Comparison of ENCODE assay signal across 12 cellular contexts in genomic region chr9:94780516-94780950, GRCh38. TPM values are rescaled to one million over a fixed set of nuclear protein-coding genes. Genes with fewer than 3 reads are reported as not detected.
A peak's percentile ranks its signal among the peaks of the same experiment; 100 is the strongest.
DNase-seq lines count a peak whose midpoint lies in the region; ATAC-seq and TF ChIP-seq lines count a peak whose summit lies in the region.
"Had no signal": no experiment of that assay in that cellular context is flagged by ENCODE, and none has a peak within 500 bp of the region (broad histone marks: within the 10 kb centered on the region; RNA-seq: fewer than 3 reads in every experiment).

No MANE protein-coding gene starts in this region.

- H3K4me3 ChIP-seq in right cardiac atrium (ENCODE audit: low read length) (no peak overlapping the region), thoracic aorta (no peak overlapping the region)
- H3K4me3 ChIP-seq: HAP-1, spleen had no signal

- no peak overlapping the region for H3K27ac Mint-ChIP-seq in activated naive CD8-positive, alpha-beta T cell treated with anti-CD3 and anti-CD28 coated beads, Interleukin-2, amount 50 U/mL, for 24 hours
- no peak overlapping the region for H3K27ac Mint-ChIP-seq in activated naive CD8-positive, alpha-beta T cell treated with anti-CD3 and anti-CD28 coated beads for 36 hours
- H3K27ac Mint-ChIP-seq in activated T-helper 1 cell treated with anti-CD3 and anti-CD28 coated beads, Interleukin-12 subunit alpha, Interleukin-12 subunit beta, Interleukin-2, Interleukin-4 antibody, amounts not matched to agents 30 ng/mL and 10 ng/mL and 1 ng/mL, durations not matched to agents 14 hours and 24 hours and 36 hours: peak overlapping the region; percentile 48
- no peak overlapping the region for H3K27ac Mint-ChIP-seq in type B pancreatic cell
- H3K27ac Mint-ChIP-seq: activated naive CD8-positive, alpha-beta T cell had no signal

- peak; percentile 92 for ATAC-seq in activated naive CD8-positive, alpha-beta T cell treated with anti-CD3 and anti-CD28 coated beads, Interleukin-2, amount 50 U/mL, for 24 hours
- ATAC-seq in right cardiac atrium (peak; percentile 60 to 81), thoracic aorta (ENCODE audit: insufficient number of reproducible peaks, low FRiP score, low read depth) (peak; percentile 62), GM18858 (IDR thresholded peaks at IDR 0.05; ENCODE audit: unreplicated experiment) (no peak), HG03342 (IDR thresholded peaks at IDR 0.05; ENCODE audit: unreplicated experiment) (no peak)

- 35% methylated on average over 5 of the region's 5 CpGs for WGBS in right cardiac atrium

- no peaks in the 10 kb centered on the region for H3K9me3 ChIP-seq in right cardiac atrium (ENCODE audit: control insufficient read depth, low read length)
- H3K9me3 ChIP-seq in thoracic aorta: no peaks in the 10 kb centered on the region
- H3K9me3 ChIP-seq: HAP-1, spleen had no signal

- no peaks in the 10 kb centered on the region for H3K9me3 Mint-ChIP-seq in activated naive CD8-positive, alpha-beta T cell treated with anti-CD3 and anti-CD28 coated beads, Interleukin-2, amount 50 U/mL, for 24 hours
- no peaks in the 10 kb centered on the region for H3K9me3 Mint-ChIP-seq in activated naive CD8-positive, alpha-beta T cell treated with anti-CD3 and anti-CD28 coated beads for 36 hours
- no peaks in the 10 kb centered on the region for H3K9me3 Mint-ChIP-seq in activated T-helper 1 cell treated with anti-CD3 and anti-CD28 coated beads, Interleukin-12 subunit alpha, Interleukin-12 subunit beta, Interleukin-2, Interleukin-4 antibody, amounts not matched to agents 30 ng/mL and 10 ng/mL and 1 ng/mL, durations not matched to agents 14 hours and 24 hours and 36 hours
- no peaks in the 10 kb centered on the region for H3K9me3 Mint-ChIP-seq in type B pancreatic cell

- H3K27ac ChIP-seq in right cardiac atrium (ENCODE audit: low read length) (peak overlapping the region; percentile 75), thoracic aorta (peak overlapping the region; percentile 63 to 88)
- H3K27ac ChIP-seq: spleen had no signal

- no peaks in the 10 kb centered on the region for H3K36me3 Mint-ChIP-seq in activated naive CD8-positive, alpha-beta T cell treated with anti-CD3 and anti-CD28 coated beads, Interleukin-2, amount 50 U/mL, for 24 hours (ENCODE audit: low read depth)
- H3K36me3 Mint-ChIP-seq in activated naive CD8-positive, alpha-beta T cell treated with anti-CD3 and anti-CD28 coated beads for 36 hours: peaks cover 1% of the 10 kb centered on the region
- H3K36me3 Mint-ChIP-seq in activated T-helper 1 cell treated with anti-CD3 and anti-CD28 coated beads, Interleukin-12 subunit alpha, Interleukin-12 subunit beta, Interleukin-2, Interleukin-4 antibody, amounts not matched to agents 30 ng/mL and 10 ng/mL and 1 ng/mL, durations not matched to agents 14 hours and 24 hours and 36 hours (ENCODE audit: low read depth): no peaks in the 10 kb centered on the region
- peaks cover 8% of the 10 kb centered on the region for H3K36me3 Mint-ChIP-seq in type B pancreatic cell

- DNase-seq in activated naive CD8-positive, alpha-beta T cell treated with anti-CD3 and anti-CD28 coated beads, Interleukin-2, amount 50 U/mL, for 24 hours: peak; percentile 21
- no peak for DNase-seq in activated naive CD8-positive, alpha-beta T cell treated with anti-CD3 and anti-CD28 coated beads for 36 hours
- no peak for DNase-seq in activated T-helper 1 cell treated with anti-CD3 and anti-CD28 coated beads, Interleukin-12 subunit alpha, Interleukin-12 subunit beta, Interleukin-2, Interleukin-4 antibody, amounts not matched to agents 30 ng/mL and 10 ng/mL and 1 ng/mL, durations not matched to agents 14 hours and 24 hours and 36 hours (ENCODE audit: low spot score)
- peak in 2 of 3 donors; percentile 54 to 66 for DNase-seq in right cardiac atrium
- DNase-seq in thoracic aorta (ENCODE audit: low spot score): no peak
- no peak for DNase-seq in type B pancreatic cell (ENCODE audit: extremely low spot score, unreplicated experiment)
- DNase-seq: NCI-H2107, spleen had no signal

- no peaks in the 10 kb centered on the region for H3K36me3 ChIP-seq in thoracic aorta
- H3K36me3 ChIP-seq: HAP-1, spleen had no signal

- H3K4me1 Mint-ChIP-seq in activated naive CD8-positive, alpha-beta T cell treated with anti-CD3 and anti-CD28 coated beads, Interleukin-2, amount 50 U/mL, for 24 hours: peaks cover 10% of the 10 kb centered on the region
- peaks cover 11% of the 10 kb centered on the region for H3K4me1 Mint-ChIP-seq in activated naive CD8-positive, alpha-beta T cell treated with anti-CD3 and anti-CD28 coated beads for 36 hours
- H3K4me1 Mint-ChIP-seq in activated T-helper 1 cell treated with anti-CD3 and anti-CD28 coated beads, Interleukin-12 subunit alpha, Interleukin-12 subunit beta, Interleukin-2, Interleukin-4 antibody, amounts not matched to agents 30 ng/mL and 10 ng/mL and 1 ng/mL, durations not matched to agents 14 hours and 24 hours and 36 hours (ENCODE audit: low read depth): peaks cover 13% of the 10 kb centered on the region
- H3K4me1 Mint-ChIP-seq in type B pancreatic cell (ENCODE audit: unreplicated experiment): peaks cover 25% of the 10 kb centered on the region

- no peak for TF ChIP-seq CTCF in thoracic aorta (IDR thresholded peaks at IDR 0.05)
- no peak for TF ChIP-seq CTCF in type B pancreatic cell (conservative IDR thresholded peaks at IDR 0.05)

- H3K27me3 Mint-ChIP-seq in activated naive CD8-positive, alpha-beta T cell treated with anti-CD3 and anti-CD28 coated beads, Interleukin-2, amount 50 U/mL, for 24 hours: no peaks in the 10 kb centered on the region
- no peaks in the 10 kb centered on the region for H3K27me3 Mint-ChIP-seq in activated naive CD8-positive, alpha-beta T cell treated with anti-CD3 and anti-CD28 coated beads for 36 hours
- H3K27me3 Mint-ChIP-seq in activated T-helper 1 cell treated with anti-CD3 and anti-CD28 coated beads, Interleukin-12 subunit alpha, Interleukin-12 subunit beta, Interleukin-2, Interleukin-4 antibody, amounts not matched to agents 30 ng/mL and 10 ng/mL and 1 ng/mL, durations not matched to agents 14 hours and 24 hours and 36 hours (ENCODE audit: insufficient read depth): no peaks in the 10 kb centered on the region
- no peaks in the 10 kb centered on the region for H3K27me3 Mint-ChIP-seq in type B pancreatic cell
- H3K27me3 Mint-ChIP-seq: activated naive CD8-positive, alpha-beta T cell had no signal

- H3K27me3 ChIP-seq in right cardiac atrium (ENCODE audit: control insufficient read depth, insufficient read depth): no peaks in the 10 kb centered on the region
- no peaks in the 10 kb centered on the region for H3K27me3 ChIP-seq in thoracic aorta (replicated peaks; ENCODE audit: insufficient read depth)
- H3K27me3 ChIP-seq: spleen had no signal

- H3K4me3 Mint-ChIP-seq in activated naive CD8-positive, alpha-beta T cell treated with anti-CD3 and anti-CD28 coated beads, Interleukin-2, amount 50 U/mL, for 24 hours: no peak overlapping the region
- no peak overlapping the region for H3K4me3 Mint-ChIP-seq in activated naive CD8-positive, alpha-beta T cell treated with anti-CD3 and anti-CD28 coated beads for 36 hours
- no peak overlapping the region for H3K4me3 Mint-ChIP-seq in activated T-helper 1 cell treated with anti-CD3 and anti-CD28 coated beads, Interleukin-12 subunit alpha, Interleukin-12 subunit beta, Interleukin-2, Interleukin-4 antibody, amounts not matched to agents 30 ng/mL and 10 ng/mL and 1 ng/mL, durations not matched to agents 14 hours and 24 hours and 36 hours
- H3K4me3 Mint-ChIP-seq in type B pancreatic cell: no peak overlapping the region
- H3K4me3 Mint-ChIP-seq: activated naive CD8-positive, alpha-beta T cell had no signal

- H3K4me1 ChIP-seq in right cardiac atrium (ENCODE audit: control insufficient read depth, insufficient read depth, low read length) (peaks cover 6% of the 10 kb centered on the region), thoracic aorta (ENCODE audit: control insufficient read depth in 1 of 2, low read depth in 2 of 2) (peaks cover 3 to 41% of the 10 kb centered on the region in 2 donors)

- intact Hi-C loops in activated T-helper 1 cell treated with anti-CD3 and anti-CD28 coated beads, Interleukin-12 subunit alpha, Interleukin-12 subunit beta, Interleukin-2, Interleukin-4 antibody, amounts not matched to agents 30 ng/mL and 10 ng/mL and 1 ng/mL, durations not matched to agents 14 hours and 24 hours and 36 hours (cut with micrococcal nuclease): loop anchor here (5.0 to 10.0 kb wide), 3 partner anchors 96 to 227 kb away; no protein-coding TSS in a partner anchor
- intact Hi-C loops in right cardiac atrium (cut with DNase I): loop anchor here in 3 of 4 donors (5.0 to 10.0 kb wide), 4 partner anchors 224 to 347 kb away; no protein-coding TSS in a partner anchor

RNA-seq across cellular contexts. Expression of gene AOPEP, which starts 54.0 kb away (rescaled TPM):
- 1 to 10 TPM; 5.0 to 6.8 TPM for total RNA-seq in activated naive CD8-positive, alpha-beta T cell treated with anti-CD3 and anti-CD28 coated beads for 36 hours
- 20.5 and 22.5 TPM in 2 replicates for total RNA-seq in activated T-helper 1 cell treated with anti-CD3 and anti-CD28 coated beads, Interleukin-12 subunit alpha, Interleukin-12 subunit beta, Interleukin-2, Interleukin-4 antibody, amounts not matched to agents 30 ng/mL and 10 ng/mL and 1 ng/mL, durations not matched to agents 14 hours and 24 hours and 36 hours
- total RNA-seq in right cardiac atrium (100 to 1,000 TPM; 124 to 170 (median 146) TPM), thoracic aorta (100 to 1,000 TPM; 494 to 668 TPM), type B pancreatic cell (ENCODE audit: low replicate concordance) (56.8 and 89.3 TPM in 2 replicates)
- 159 TPM for polyA plus RNA-seq in right cardiac atrium

Comparison
In these comparisons a context has a peak if more than half of its experiments do, and no peak if none do; other contexts are left out.
1. DNase-seq: peak in activated naive CD8-positive, alpha-beta T cell treated with anti-CD3 and anti-CD28 coated beads, Interleukin-2, amount 50 U/mL, for 24 hours (single experiment) and right cardiac atrium (2 of 3); none in activated naive CD8-positive, alpha-beta T cell treated with anti-CD3 and anti-CD28 coated beads for 36 hours (single experiment), activated T-helper 1 cell treated with anti-CD3 and anti-CD28 coated beads, Interleukin-12 subunit alpha, Interleukin-12 subunit beta, Interleukin-2, Interleukin-4 antibody, amounts not matched to agents 30 ng/mL and 10 ng/mL and 1 ng/mL, durations not matched to agents 14 hours and 24 hours and 36 hours (single experiment), thoracic aorta (single experiment) and type B pancreatic cell (single experiment).
2. ATAC-seq: peak in activated naive CD8-positive, alpha-beta T cell treated with anti-CD3 and anti-CD28 coated beads, Interleukin-2, amount 50 U/mL, for 24 hours (single experiment), right cardiac atrium (2 of 2) and thoracic aorta (single experiment); none in GM18858 (single experiment) and HG03342 (single experiment).